9 cellular contexts compared by ENCODE assay signal in genomic region chr19:46944918-46945628, GRCh38.
DNase-seq lines count a peak whose midpoint lies in the region; ATAC-seq and TF ChIP-seq lines count a peak whose summit lies in the region.
"Had no signal": no experiment of that assay in that cellular context is flagged by ENCODE, and none has a peak within 500 bp of the region (broad histone marks: within the 10 kb centered on the region; RNA-seq: fewer than 3 reads in every experiment).

No MANE protein-coding gene starts in this region.

- no peaks in the 10 kb centered on the region for H3K27me3 ChIP-seq in CD8-positive, alpha-beta memory T cell (ENCODE audit: insufficient read depth, low read length, poor library complexity, severe bottlenecking)
- H3K27me3 ChIP-seq in ovary, result no peaks in the 10 kb centered on the region

- CTCF ChIA-PET in CD8-positive, alpha-beta memory T cell (lab: Charles Lee), result interaction anchor here (1.2 to 3.6 kb wide), 6 partner anchors 11 to 91 kb away, joined by 3 to 11 read pairs (median 4); no protein-coding TSS in a partner anchor

- peaks cover 56 to 81% (median 74%) of the 10 kb centered on the region in 3 donors for H3K4me1 Mint-ChIP-seq in CD8-positive, alpha-beta memory T cell
- H3K4me1 Mint-ChIP-seq: activated B cell treated with CpG ODN at 0.5 μM for 24 hours had no signal

- no peaks in the 10 kb centered on the region for H3K9me3 Mint-ChIP-seq in CD8-positive, alpha-beta memory T cell
- H3K9me3 Mint-ChIP-seq: activated B cell treated with CpG ODN at 0.5 μM for 24 hours had no signal

- no peak for ATAC-seq in HG02852 (IDR thresholded peaks at IDR 0.05; ENCODE audit: unreplicated experiment)

- peak overlapping the region in 5 of 7 donors; percentile 15 to 54 (median 31) for H3K4me3 Mint-ChIP-seq in CD8-positive, alpha-beta memory T cell
- H3K4me3 Mint-ChIP-seq: activated B cell treated with CpG ODN at 0.5 μM for 24 hours had no signal

- in situ Hi-C loops in KBM-7 (cut with MboI; ENCODE audit: low pct_unique_long_range_greater_than_20kb, low sequenced_read_pairs), result no loop called here

- H3K36me3 Mint-ChIP-seq in CD8-positive, alpha-beta memory T cell, result peaks cover 21 to 63% (median 25%) of the 10 kb centered on the region in 3 donors

- TF ChIP-seq EP300 in ovary (IDR thresholded peaks at IDR 0.05), result no peak

- peak overlapping the region in 6 of 8 donors; percentile 12 to 72 (median 38) for H3K27ac Mint-ChIP-seq in CD8-positive, alpha-beta memory T cell
- H3K27ac Mint-ChIP-seq: activated B cell treated with CpG ODN at 0.5 μM for 24 hours had no signal

- intact Hi-C loops in ovary (cut with DNase I), result no loop called here

- peaks cover 12% of the 10 kb centered on the region for H3K36me3 ChIP-seq in CD8-positive, alpha-beta memory T cell (ENCODE audit: insufficient read depth, low read length)
- no peaks in the 10 kb centered on the region for H3K36me3 ChIP-seq in ovary

- TF ChIP-seq POLR2A in ovary (IDR thresholded peaks at IDR 0.05) (no peak), erythroblast (IDR thresholded peaks at IDR 0.05; ENCODE audit: low read length) (no peak)

- no peaks in the 10 kb centered on the region for H3K9me3 ChIP-seq in CD8-positive, alpha-beta memory T cell (ENCODE audit: low read length)
- H3K9me3 ChIP-seq in ovary, result no peaks in the 10 kb centered on the region

- H3K4me1 ChIP-seq in CD8-positive, alpha-beta memory T cell (ENCODE audit: insufficient read depth, low read length), result peaks cover 27% of the 10 kb centered on the region
- H3K4me1 ChIP-seq in ovary (ENCODE audit: insufficient read depth), result peaks cover 8% of the 10 kb centered on the region

- no peak overlapping the region for H3K4me3 ChIP-seq in CD8-positive, alpha-beta memory T cell (ENCODE audit: low read length)
- peak overlapping the region; percentile 13 for H3K4me3 ChIP-seq in fibroblast of villous mesenchyme (ENCODE audit: low read depth, low read length)
- no peak overlapping the region for H3K4me3 ChIP-seq in ovary

- POLR2A ChIA-PET in CD8-positive, alpha-beta memory T cell (lab: Charles Lee), result interaction anchor here (1.5 kb wide), 1 partner anchor 10 kb away, joined by 4 read pairs; no protein-coding TSS in a partner anchor

- no peak for DNase-seq in CD8-positive, alpha-beta memory T cell
- DNase-seq in NCI-H82 (lab: John Stamatoyannopoulos, UW) (peak; percentile 98), fibroblast of villous mesenchyme (ENCODE audit: low read depth) (peak; percentile 78), ovary (peak; percentile 21 to 56 (median 38)), erythroblast (lab: John Stamatoyannopoulos, UW) (no peak), epidermal melanocyte (ENCODE audit: insufficient read length, low spot score) (no peak), KBM-7 (no peak)
- DNase-seq: activated B cell treated with CpG ODN at 0.5 μM for 24 hours had no signal

- 10 to 18% (median 13%) methylated on average over 7 of the region's 7 CpGs for WGBS in ovary, 3 donors

- no peaks in the 10 kb centered on the region for H3K27me3 Mint-ChIP-seq in CD8-positive, alpha-beta memory T cell
- H3K27me3 Mint-ChIP-seq: activated B cell treated with CpG ODN at 0.5 μM for 24 hours had no signal

- H3K27ac ChIP-seq in CD8-positive, alpha-beta memory T cell (ENCODE audit: low read depth, low read length), result no peak overlapping the region
- peak overlapping the region; percentile 22 to 34 for H3K27ac ChIP-seq in ovary

- no peak for TF ChIP-seq CTCF in fibroblast of villous mesenchyme (IDR thresholded peaks at IDR 0.05; ENCODE audit: insufficient read depth, low read depth, low read length)
- TF ChIP-seq CTCF in ovary (IDR thresholded peaks at IDR 0.05), result no peak

Comparison
In these comparisons a context has a peak if more than half of its experiments do, and no peak if none do; other contexts are left out.
1. DNase-seq: peak in NCI-H82 (single experiment), fibroblast of villous mesenchyme (single experiment) and ovary (5 of 5); none in CD8-positive, alpha-beta memory T cell (0 of 5), erythroblast (0 of 2), epidermal melanocyte (single experiment) and KBM-7 (single experiment).